ENCODE assay signal across 9 cellular contexts in the genomic region with DNA sequence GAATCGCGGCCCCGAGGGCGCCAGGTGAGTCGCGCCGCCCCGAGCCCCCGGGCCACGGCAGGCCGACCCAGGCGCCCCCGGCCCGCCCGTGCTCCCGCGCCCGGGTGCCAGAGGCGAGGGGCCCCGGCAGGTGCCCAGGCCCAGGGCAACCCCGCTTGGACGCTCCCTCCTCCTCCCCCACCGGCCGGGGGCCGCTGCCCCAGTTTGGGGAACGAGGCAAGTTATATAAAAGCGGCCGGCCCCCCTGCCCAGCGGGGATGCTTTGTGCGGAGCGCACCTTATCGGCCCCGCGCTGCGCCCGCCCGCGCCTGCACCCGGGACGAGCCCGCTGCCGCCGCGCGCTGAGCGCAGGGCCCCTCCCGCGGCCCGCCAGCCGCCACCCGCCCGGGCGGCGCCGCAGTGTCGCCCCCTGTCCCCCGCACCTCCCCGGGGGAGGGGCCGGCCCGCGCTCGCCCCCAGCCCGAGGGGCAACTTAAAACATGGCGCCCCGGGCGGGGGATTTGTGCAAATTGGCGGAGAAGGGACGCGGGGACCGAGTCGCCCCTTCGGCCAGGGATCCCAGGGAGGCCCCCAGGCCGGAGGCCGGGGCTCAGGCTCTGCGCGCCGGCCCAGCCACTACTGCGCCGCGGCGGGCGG. TPM values are rescaled to one million over a fixed set of nuclear protein-coding genes. Genes with fewer than 3 reads are reported as not detected.
DNase-seq lines count a peak whose midpoint lies in the region; FAIRE-seq and TF ChIP-seq lines count a peak whose summit lies in the region.
"Had no signal": no experiment of that assay in that cellular context is flagged by ENCODE, and none has a peak within 500 bp of the region (broad histone marks: within the 10 kb centered on the region; RNA-seq: fewer than 3 reads in every experiment).

No MANE protein-coding gene starts in this region.

- no peak overlapping the region for H3K27ac Mint-ChIP-seq in MCF 10A (ENCODE audit: low read depth, unreplicated experiment)
- H3K27ac Mint-ChIP-seq: activated naive CD4-positive, alpha-beta T cell treated with anti-CD3 and anti-CD28 coated beads, Interleukin-2, amount 50 U/mL, for 24 hours had no signal

- peak; percentile 4 to 54 for DNase-seq in HAP-1 (ENCODE audit: low spot score in 2 of 2)
- no peak for DNase-seq in ascending aorta (ENCODE audit: low spot score in 2 of 2)
- no peak for DNase-seq in small intestine
- no peak for DNase-seq in MCF 10A (ENCODE audit: unreplicated experiment)
- no peak for DNase-seq in HCEC 1CT
- no peak for DNase-seq in SIG-M5 (lab: John Stamatoyannopoulos, UW)
- DNase-seq in LoVo (ENCODE audit: low spot score), result no peak

- POLR2A ChIA-PET in MCF 10A (lab: Yijun Ruan, JAX), result no interaction called here

- TF ChIP-seq CTCF in ascending aorta (IDR thresholded peaks at IDR 0.05) (no peak), MCF 10A (IDR thresholded peaks at IDR 0.05; ENCODE audit: unreplicated experiment) (no peak)

- H3K4me3 ChIP-seq in HAP-1 (peak overlapping the region; percentile 59), ascending aorta (peak overlapping the region; percentile 61 to 64), iPS-18c (ENCODE audit: insufficient read depth, low read depth, low read length) (peak overlapping the region; percentile 62), small intestine (ENCODE audit: low read depth in 1 of 2, low read length in 2 of 2) (peak overlapping the region; percentile 50 to 62)

- H3K27me3 Mint-ChIP-seq in MCF 10A (ENCODE audit: insufficient read depth, unreplicated experiment), result peaks cover 16% of the 10 kb centered on the region

- no peaks in the 10 kb centered on the region for H3K36me3 ChIP-seq in HAP-1 (replicated peaks)
- H3K36me3 ChIP-seq in ascending aorta, result no peaks in the 10 kb centered on the region
- H3K36me3 ChIP-seq in small intestine (ENCODE audit: control insufficient read depth in 2 of 2, insufficient read depth in 2 of 2, low read length in 2 of 2), result no peaks in the 10 kb centered on the region

- BruUV-seq in MCF 10A (replicated peaks; lab: Mats Ljungman, UMichigan), result no TSS peak

- H3K27ac ChIP-seq in ascending aorta (peak overlapping the region in 1 of 2 donors; percentile 41), small intestine (ENCODE audit: low read depth in 1 of 2, low read length in 1 of 2) (peak overlapping the region in 1 of 2 donors; percentile 67)

- intact Hi-C loops in ascending aorta (cut with DNase I), result no loop called here
- intact Hi-C loops in MCF 10A (cut with micrococcal nuclease), result loop anchor here (10.0 kb wide), 1 partner anchor 118 kb away; no protein-coding TSS in a partner anchor

- in situ Hi-C loops in HAP-1 (cut with MboI; ENCODE audit: low sequenced_read_pairs), result no loop called here

- no peaks in the 10 kb centered on the region for H3K9me3 ChIP-seq in HAP-1
- no peaks in the 10 kb centered on the region for H3K9me3 ChIP-seq in ascending aorta
- H3K9me3 ChIP-seq in iPS-18c (ENCODE audit: control insufficient read depth, insufficient read depth, low read length), result no peaks in the 10 kb centered on the region
- H3K9me3 ChIP-seq in small intestine (ENCODE audit: control insufficient read depth, low read depth), result no peaks in the 10 kb centered on the region

- H3K4me1 Mint-ChIP-seq in MCF 10A (ENCODE audit: insufficient read depth, unreplicated experiment), result no peaks in the 10 kb centered on the region

- CTCF ChIA-PET in MCF 10A (lab: Yijun Ruan, JAX), result no interaction called here

- no peaks in the 10 kb centered on the region for H3K9me3 Mint-ChIP-seq in MCF 10A (ENCODE audit: unreplicated experiment)
- H3K9me3 Mint-ChIP-seq: activated naive CD4-positive, alpha-beta T cell treated with anti-CD3 and anti-CD28 coated beads, Interleukin-2, amount 50 U/mL, for 24 hours had no signal

- H3K27me3 ChIP-seq in HAP-1 (ENCODE audit: low read depth) (no peaks in the 10 kb centered on the region), ascending aorta (no peaks in the 10 kb centered on the region), small intestine (ENCODE audit: control insufficient read depth in 2 of 2, insufficient read depth in 2 of 2, low read length in 2 of 2) (no peaks in the 10 kb centered on the region)

- H3K36me3 Mint-ChIP-seq in MCF 10A (ENCODE audit: insufficient read depth, unreplicated experiment), result no peaks in the 10 kb centered on the region
- H3K36me3 Mint-ChIP-seq: activated naive CD4-positive, alpha-beta T cell treated with anti-CD3 and anti-CD28 coated beads, Interleukin-2, amount 50 U/mL, for 24 hours had no signal

- no peak for FAIRE-seq in small intestine (lab: Jason Lieb, UNC)

- no peak overlapping the region for H3K4me3 Mint-ChIP-seq in MCF 10A (ENCODE audit: unreplicated experiment)

- WGBS in small intestine, 3 donors, result 1 to 3% (median 1%) methylated on average over 47 to 82 of the region's 82 CpGs

- H3K4me1 ChIP-seq in HAP-1, result peaks cover 37% of the 10 kb centered on the region
- H3K4me1 ChIP-seq in ascending aorta, result no peaks in the 10 kb centered on the region
- H3K4me1 ChIP-seq in small intestine (ENCODE audit: control insufficient read depth in 2 of 2, insufficient read depth in 1 of 2, low read depth in 1 of 2, low read length in 1 of 2), result peaks cover 0 to 2% of the 10 kb centered on the region in 2 donors

RNA-seq across cellular contexts. Expression of gene EPB41L3, which starts 0.6 kb away (rescaled TPM):
- 90.9 TPM for total RNA-seq in ascending aorta
- polyA plus RNA-seq in small intestine, result 100 to 1,000 TPM in 2 of 3 donors, 10 to 100 TPM in 1; 52.8 to 167 (median 108) TPM
- not detected in 2 replicates for total RNA-seq in MCF 10A (2022)

Comparison
In these comparisons a context has a peak if more than half of its experiments do, and no peak if none do; other contexts are left out.
1. DNase-seq: peak in HAP-1 (2 of 2); none in ascending aorta (0 of 2), small intestine (single experiment), MCF 10A (single experiment), HCEC 1CT (single experiment), SIG-M5 (single experiment) and LoVo (single experiment).
2. RNA of gene EPB41L3, which starts 0.6 kb away (total RNA-seq): 90.9 TPM in ascending aorta (single experiment); not detected in MCF 10A; every median in the first group is over 10 times any median in the second.
3. Peak in every context shown above with its lines, with median percentiles within 50 percentile points of each other: H3K4me3 ChIP-seq.